Comparison of ENCODE assay signal across 20 cellular contexts in the genomic region with DNA sequence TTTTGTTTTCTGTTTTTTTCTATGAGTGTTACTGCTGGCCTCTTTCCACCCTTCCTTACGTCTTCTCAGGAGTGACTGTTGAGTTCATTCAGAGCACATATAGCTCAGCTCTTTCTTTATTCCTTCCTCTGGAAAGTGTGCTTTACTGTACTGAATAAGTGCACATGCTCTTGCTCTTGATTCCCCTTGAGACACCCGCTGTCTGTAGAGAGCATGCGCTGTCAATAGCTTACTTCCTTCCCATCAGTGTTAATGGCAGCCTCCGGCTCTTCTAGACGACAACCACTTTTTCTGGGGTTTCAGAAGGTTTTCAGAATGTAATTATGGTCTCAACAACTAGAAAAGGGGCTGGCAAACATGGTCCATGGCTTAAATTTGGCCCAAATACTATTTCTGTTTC.
"Had no signal": no experiment of that assay in that cellular context is flagged by ENCODE, and none has a peak within 500 bp of the region (broad histone marks: within the 10 kb centered on the region; RNA-seq: fewer than 3 reads in every experiment).

No MANE protein-coding gene starts in this region.

- ATAC-seq: effector memory CD8-positive, alpha-beta T cell; esophagus mucosa; gastrocnemius medialis; heart left ventricle; left cardiac atrium; left lung; left ventricle myocardium superior; lower lobe of right lung; mucosa of descending colon had no signal

- H3K9me3 ChIP-seq: colonic mucosa, esophagus squamous epithelium, gastrocnemius medialis, heart left ventricle, left lung, lower lobe of right lung, mucosa of descending colon had no signal

- H3K27ac ChIP-seq: colonic mucosa, epithelial cell of prostate, esophagus squamous epithelium, gastrocnemius medialis, heart left ventricle, left lung, lower lobe of right lung had no signal

- H3K4me1 ChIP-seq: colonic mucosa, esophagus squamous epithelium, gastrocnemius medialis, heart left ventricle, left lung, lower lobe of right lung had no signal

- H3K4me3 ChIP-seq: colonic mucosa, esophagus squamous epithelium, gastrocnemius medialis, heart left ventricle, left lung, lower lobe of right lung, mucosa of descending colon had no signal

- DNase-seq: colonic mucosa; cortex of kidney; effector CD8-positive, alpha-beta T cell; effector memory CD8-positive, alpha-beta T cell; endodermal cell; erythroblast; esophagus squamous epithelium; foreskin fibroblast; foreskin melanocyte; gastrocnemius medialis; heart left ventricle; hippocampal formation; left cardiac atrium; left lung; left ventricle myocardium superior; lower lobe of right lung; mesenchymal stem cell; mucosa of descending colon had no signal

- H3K27me3 ChIP-seq: colonic mucosa, esophagus squamous epithelium, gastrocnemius medialis, heart left ventricle, left lung had no signal

- H3K36me3 ChIP-seq: colonic mucosa, esophagus squamous epithelium, gastrocnemius medialis, heart left ventricle, left lung, lower lobe of right lung had no signal
